18 cellular contexts compared by ENCODE assay signal in the genomic region with DNA sequence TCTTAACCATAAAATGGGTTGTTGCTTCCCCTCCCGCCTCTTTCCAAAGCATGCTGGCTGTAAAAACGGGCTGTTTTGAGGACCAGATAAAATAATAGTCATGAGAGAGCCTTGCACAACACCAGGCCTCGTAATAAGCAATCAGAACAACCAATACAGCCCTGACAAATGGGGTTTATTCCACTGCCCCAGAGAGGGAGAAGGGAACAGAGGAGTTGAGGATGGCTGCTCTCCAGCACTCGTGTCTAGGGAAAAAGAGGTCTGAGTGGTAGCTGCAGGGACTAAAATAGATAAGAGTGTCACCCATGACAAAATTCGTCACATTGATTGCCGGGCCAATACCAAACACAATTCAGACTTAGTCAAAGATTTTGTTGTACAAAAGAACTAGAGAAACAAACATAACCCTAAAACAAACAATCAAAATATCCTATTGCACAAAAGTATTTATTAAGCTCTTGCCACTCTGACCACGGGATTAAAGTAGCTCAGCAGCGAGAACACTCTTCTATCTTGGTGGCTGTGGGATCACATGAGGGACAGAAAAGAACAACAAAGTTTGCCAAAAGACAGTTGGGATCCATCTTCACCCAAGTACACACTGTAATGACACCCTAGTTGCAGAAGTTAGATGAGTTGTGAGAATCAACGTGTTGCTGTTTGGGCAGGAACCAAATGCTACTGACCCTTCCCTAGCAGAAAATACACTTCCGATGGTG.
DNase-seq lines count a peak whose midpoint lies in the region; ATAC-seq, FAIRE-seq and TF ChIP-seq lines count a peak whose summit lies in the region.
"Had no signal": no experiment of that assay in that cellular context is flagged by ENCODE, and none has a peak within 500 bp of the region (broad histone marks: within the 10 kb centered on the region; RNA-seq: fewer than 3 reads in every experiment).

No MANE protein-coding gene starts in this region.

- H3K9me3 ChIP-seq in astrocyte (ENCODE audit: insufficient read depth, low read depth, low read length) (no peaks in the 10 kb centered on the region), hepatocyte (ENCODE audit: low read depth) (no peaks in the 10 kb centered on the region)

- DNase-seq in HEK293T (ENCODE audit: extremely low spot score) (no peak), astrocyte (ENCODE audit: low read depth) (no peak), hepatocyte (ENCODE audit: low spot score) (no peak), sciatic nerve (ENCODE audit: low spot score) (no peak), GM10248 (ENCODE audit: extremely low spot score) (no peak), NCI-H1694 treated with DMSO at 0.1 percent for 48 hours (lab: John Stamatoyannopoulos, UW) (no peak)
- DNase-seq: anterior cingulate cortex, mesenchymal stem cell, MV-4-11, NCI-H2029, NCI-H446, retina had no signal

- H3K79me2 ChIP-seq in astrocyte (ENCODE audit: insufficient read depth, low read length) (peaks cover 21% of the 10 kb centered on the region), hepatocyte (peaks cover 26% of the 10 kb centered on the region)

- H3K4me1 ChIP-seq in astrocyte (ENCODE audit: insufficient read depth, low read length) (peaks cover 4% of the 10 kb centered on the region), hepatocyte (ENCODE audit: insufficient read depth) (peaks cover 9% of the 10 kb centered on the region)

- H3K27me3 ChIP-seq in astrocyte (ENCODE audit: insufficient read depth, low read length) (no peaks in the 10 kb centered on the region), hepatocyte (no peaks in the 10 kb centered on the region)
- H3K27me3 ChIP-seq: neural progenitor cell had no signal

- peaks cover 11% of the 10 kb centered on the region for H3K36me3 Mint-ChIP-seq in astrocyte (ENCODE audit: low read depth, unreplicated experiment)

- TF ChIP-seq CTCF in astrocyte (IDR thresholded peaks at IDR 0.05; ENCODE audit: insufficient read depth, low read depth, low read length) (no peak), hepatocyte (IDR thresholded peaks at IDR 0.05; ENCODE audit: poor library complexity) (no peak), GM10248 (IDR thresholded peaks at IDR 0.05; ENCODE audit: control extremely low read depth, extremely low read depth, low read depth, missing control alignments) (no peak)

- H3K4me3 ChIP-seq in astrocyte (ENCODE audit: insufficient read depth, low read depth, low read length) (no peak overlapping the region), hepatocyte (no peak overlapping the region)
- H3K4me3 ChIP-seq: neural progenitor cell had no signal

- CTCF ChIA-PET in HEK293T (lab: Yijun Ruan, JAX) (no interaction called here), GM10248 (lab: Yijun Ruan, JAX) (interaction anchor here (1.2 kb wide), 1 partner anchor 12 kb away, joined by 3 read pairs; no protein-coding TSS in a partner anchor)

- no peaks in the 10 kb centered on the region for H3K36me3 ChIP-seq in astrocyte (ENCODE audit: insufficient read depth, low read length)
- no peaks in the 10 kb centered on the region for H3K36me3 ChIP-seq in hepatocyte (replicated peaks; ENCODE audit: insufficient read depth, low read depth)
- H3K36me3 ChIP-seq: neural progenitor cell had no signal

- no peak overlapping the region for H3K27ac Mint-ChIP-seq in astrocyte (ENCODE audit: unreplicated experiment)
- H3K27ac Mint-ChIP-seq: activated T-helper 2 cell treated with anti-CD3 and anti-CD28 coated beads, Interferon-gamma antibody, Interleukin-2, Interleukin-4, amounts not matched to agents 10 μg/mL and 5 μg/mL and 100 μg/mL, durations not matched to agents 14 hours and 24 hours and 36 hours; neural progenitor cell had no signal

- no peak overlapping the region for H3K4me3 Mint-ChIP-seq in astrocyte (ENCODE audit: unreplicated experiment)
- H3K4me3 Mint-ChIP-seq: neural progenitor cell had no signal

- intact Hi-C loops in sciatic nerve (cut with DNase I): no loop called here

- no peaks in the 10 kb centered on the region for H3K27me3 Mint-ChIP-seq in astrocyte (ENCODE audit: low read depth, unreplicated experiment)

- H3K4me1 Mint-ChIP-seq in astrocyte (ENCODE audit: low read depth, unreplicated experiment): peaks cover 6% of the 10 kb centered on the region

- no peaks in the 10 kb centered on the region for H3K9me2 ChIP-seq in hepatocyte (replicated peaks; ENCODE audit: insufficient read depth)

- WGBS in hepatocyte (ENCODE audit: low lambda C conversion rate, missing lambda C conversion rate): 68% methylated on average over 10 of the region's 10 CpGs

- H3K4me2 ChIP-seq in astrocyte (ENCODE audit: low read length): no peak overlapping the region
- H3K4me2 ChIP-seq in hepatocyte: no peak overlapping the region
- H3K4me2 ChIP-seq: neural progenitor cell had no signal

- no peak overlapping the region for H3K27ac ChIP-seq in astrocyte (ENCODE audit: low read depth, low read length)
- peak overlapping the region; percentile 7 for H3K27ac ChIP-seq in hepatocyte
- H3K27ac ChIP-seq: neural progenitor cell, RWPE1 had no signal

- no peak overlapping the region for H2AFZ ChIP-seq in astrocyte (ENCODE audit: low read depth, low read length)
- H2AFZ ChIP-seq in hepatocyte: no peak overlapping the region
- H2AFZ ChIP-seq: neural progenitor cell had no signal

- POLR2A ChIA-PET in HEK293T (lab: Yijun Ruan, JAX): no interaction called here
- POLR2A ChIA-PET in GM10248 (lab: Yijun Ruan, JAX): no interaction called here

- H4K20me1 ChIP-seq in astrocyte (ENCODE audit: insufficient read depth, low read length) (peaks cover 51% of the 10 kb centered on the region), hepatocyte (ENCODE audit: insufficient read depth, poor library complexity, severe bottlenecking) (peaks cover 6% of the 10 kb centered on the region)

- no peak overlapping the region for H3K9ac ChIP-seq in astrocyte (ENCODE audit: low read length)
- H3K9ac ChIP-seq: neural progenitor cell had no signal

- ATAC-seq in sciatic nerve: peak; percentile 18
- ATAC-seq in HG03039 (IDR thresholded peaks at IDR 0.05; ENCODE audit: unreplicated experiment): no peak
- ATAC-seq in HG02885 (IDR thresholded peaks at IDR 0.05; ENCODE audit: poor library complexity, unreplicated experiment): no peak

- no peaks in the 10 kb centered on the region for H3K9me3 Mint-ChIP-seq in astrocyte (ENCODE audit: unreplicated experiment)
- H3K9me3 Mint-ChIP-seq: activated T-helper 2 cell treated with anti-CD3 and anti-CD28 coated beads, Interferon-gamma antibody, Interleukin-2, Interleukin-4, amounts not matched to agents 10 μg/mL and 5 μg/mL and 100 μg/mL, durations not matched to agents 14 hours and 24 hours and 36 hours; neural progenitor cell had no signal

- peak; percentile 20 for FAIRE-seq in astrocyte (lab: Jason Lieb, UNC)
- FAIRE-seq: frontal cortex had no signal

TF ChIP-seq in HEK293T, 16 proteins besides CTCF, POLR2A, EP300 and RAD21:
- TF ChIP-seq L3MBTL2 (conservative IDR thresholded peaks at IDR 0.05) (peak; percentile 46; the same call in 1 of the 2 replicates), SP1 (IDR thresholded peaks at IDR 0.05) (no peak), CTBP1 (IDR thresholded peaks at IDR 0.05; ENCODE audit: borderline replicate concordance) (no peak)
